ENCODE assay signal across 8 cellular contexts in genomic region chr10:13100349-13101294, GRCh38. TPM values are rescaled to one million over a fixed set of nuclear protein-coding genes. Genes with fewer than 3 reads are reported as not detected.
A peak's percentile ranks its signal among the peaks of the same experiment; 100 is the strongest.
DNase-seq lines count a peak whose midpoint lies in the region; ATAC-seq and TF ChIP-seq lines count a peak whose summit lies in the region.

No MANE protein-coding gene starts in this region.

- peak overlapping the region; percentile 32; the same call in 1 of the 2 replicates for H3K27ac ChIP-seq in C4-2B

- no peak for TF ChIP-seq POLR2A in lower leg skin (IDR thresholded peaks at IDR 0.05)

- peaks cover 28% of the 10 kb centered on the region for H3K36me3 Mint-ChIP-seq in T-helper 2 cell treated with Interferon-gamma antibody and Interleukin-4, amounts not matched to agents 5 μg/mL and 100 μg/mL, for 36 hours (ENCODE audit: low read depth)
- peaks cover 18% of the 10 kb centered on the region for H3K36me3 Mint-ChIP-seq in dendritic cell treated with granulocyte-macrophage colony-stimulating factor and Interleukin-4, amounts not matched to agents 40 ng/mL and 50 ng/mL, for 4 days (ENCODE audit: low read depth)
- no peaks in the 10 kb centered on the region for H3K36me3 Mint-ChIP-seq in stimulated activated naive CD8-positive, alpha-beta T cell treated with anti-CD3 and anti-CD28 coated beads, Interleukin-15, Interleukin-2, amounts not matched to agents 100 ng/mL and 50 ng/mL, for 24 hours (ENCODE audit: low read depth)

- H3K4me1 Mint-ChIP-seq in T-helper 2 cell treated with Interferon-gamma antibody and Interleukin-4, amounts not matched to agents 5 μg/mL and 100 μg/mL, for 36 hours (ENCODE audit: low read depth), result peaks cover 38% of the 10 kb centered on the region
- H3K4me1 Mint-ChIP-seq in dendritic cell treated with granulocyte-macrophage colony-stimulating factor and Interleukin-4, amounts not matched to agents 40 ng/mL and 50 ng/mL, for 4 days (ENCODE audit: low read depth), result peaks cover 25% of the 10 kb centered on the region
- H3K4me1 Mint-ChIP-seq in stimulated activated naive CD8-positive, alpha-beta T cell treated with anti-CD3 and anti-CD28 coated beads, Interleukin-15, Interleukin-2, amounts not matched to agents 100 ng/mL and 50 ng/mL, for 24 hours (ENCODE audit: low read depth), result peaks cover 47% of the 10 kb centered on the region

- no peaks in the 10 kb centered on the region for H3K9me3 Mint-ChIP-seq in T-helper 2 cell treated with Interferon-gamma antibody and Interleukin-4, amounts not matched to agents 5 μg/mL and 100 μg/mL, for 36 hours
- no peaks in the 10 kb centered on the region for H3K9me3 Mint-ChIP-seq in dendritic cell treated with granulocyte-macrophage colony-stimulating factor and Interleukin-4, amounts not matched to agents 40 ng/mL and 50 ng/mL, for 4 days
- H3K9me3 Mint-ChIP-seq in stimulated activated naive CD8-positive, alpha-beta T cell treated with anti-CD3 and anti-CD28 coated beads, Interleukin-15, Interleukin-2, amounts not matched to agents 100 ng/mL and 50 ng/mL, for 24 hours, result no peaks in the 10 kb centered on the region

- peak overlapping the region; percentile 95 for H3K4me3 ChIP-seq in lower leg skin (ENCODE audit: low read depth, poor library complexity, severe bottlenecking)

- 2 to 4% methylated on average over 20 to 24 of the region's 35 CpGs for WGBS in lower leg skin, 2 donors

- TF ChIP-seq CTCF in C4-2B (conservative IDR thresholded peaks at IDR 0.05) (no peak), lower leg skin (IDR thresholded peaks at IDR 0.05) (no peak)

- H3K27me3 Mint-ChIP-seq in T-helper 2 cell treated with Interferon-gamma antibody and Interleukin-4, amounts not matched to agents 5 μg/mL and 100 μg/mL, for 36 hours (ENCODE audit: low read depth), result no peaks in the 10 kb centered on the region
- peaks cover 60% of the 10 kb centered on the region for H3K27me3 Mint-ChIP-seq in dendritic cell treated with granulocyte-macrophage colony-stimulating factor and Interleukin-4, amounts not matched to agents 40 ng/mL and 50 ng/mL, for 4 days
- H3K27me3 Mint-ChIP-seq in stimulated activated naive CD8-positive, alpha-beta T cell treated with anti-CD3 and anti-CD28 coated beads, Interleukin-15, Interleukin-2, amounts not matched to agents 100 ng/mL and 50 ng/mL, for 24 hours, result no peaks in the 10 kb centered on the region

- H3K27ac Mint-ChIP-seq in T-helper 2 cell treated with Interferon-gamma antibody and Interleukin-4, amounts not matched to agents 5 μg/mL and 100 μg/mL, for 36 hours, result peak overlapping the region; percentile 90
- peak overlapping the region; percentile 80 for H3K27ac Mint-ChIP-seq in dendritic cell treated with granulocyte-macrophage colony-stimulating factor and Interleukin-4, amounts not matched to agents 40 ng/mL and 50 ng/mL, for 4 days
- H3K27ac Mint-ChIP-seq in stimulated activated naive CD8-positive, alpha-beta T cell treated with anti-CD3 and anti-CD28 coated beads, Interleukin-15, Interleukin-2, amounts not matched to agents 100 ng/mL and 50 ng/mL, for 24 hours, result peak overlapping the region; percentile 90

- ATAC-seq in GM19043 (IDR thresholded peaks at IDR 0.05; ENCODE audit: low read depth, unreplicated experiment), result peak; percentile 23
- peak; percentile 29 for ATAC-seq in HG03175 (IDR thresholded peaks at IDR 0.05; ENCODE audit: unreplicated experiment)

- intact Hi-C loops in dendritic cell treated with granulocyte-macrophage colony-stimulating factor and Interleukin-4, amounts not matched to agents 40 ng/mL and 50 ng/mL, for 4 days (cut with micrococcal nuclease), result no loop called here
- intact Hi-C loops in lower leg skin (cut with DNase I; ENCODE audit: low total_unique reads), result no loop called here

- peak; percentile 18 for DNase-seq in T-helper 2 cell treated with Interferon-gamma antibody and Interleukin-4, amounts not matched to agents 5 μg/mL and 100 μg/mL, for 36 hours (ENCODE audit: low spot score)
- DNase-seq in lower leg skin (ENCODE audit: low spot score in 2 of 2) (peak; percentile 27 to 88), DMS79 treated with DMSO at 0.1 percent for 48 hours (lab: John Stamatoyannopoulos, UW) (no peak)

- peak overlapping the region; percentile 91 for H3K4me3 Mint-ChIP-seq in T-helper 2 cell treated with Interferon-gamma antibody and Interleukin-4, amounts not matched to agents 5 μg/mL and 100 μg/mL, for 36 hours
- H3K4me3 Mint-ChIP-seq in dendritic cell treated with granulocyte-macrophage colony-stimulating factor and Interleukin-4, amounts not matched to agents 40 ng/mL and 50 ng/mL, for 4 days, result peak overlapping the region; percentile 87
- peak overlapping the region; percentile 90 for H3K4me3 Mint-ChIP-seq in stimulated activated naive CD8-positive, alpha-beta T cell treated with anti-CD3 and anti-CD28 coated beads, Interleukin-15, Interleukin-2, amounts not matched to agents 100 ng/mL and 50 ng/mL, for 24 hours

RNA-seq across cellular contexts. Expression of gene OPTN, which starts 0.7 kb away (rescaled TPM):
- 10 to 100 TPM; 55.4 to 68.5 (median 62.0) TPM for total RNA-seq in lower leg skin
